ENCODE assay signal across 1 cellular context in the genomic region with DNA sequence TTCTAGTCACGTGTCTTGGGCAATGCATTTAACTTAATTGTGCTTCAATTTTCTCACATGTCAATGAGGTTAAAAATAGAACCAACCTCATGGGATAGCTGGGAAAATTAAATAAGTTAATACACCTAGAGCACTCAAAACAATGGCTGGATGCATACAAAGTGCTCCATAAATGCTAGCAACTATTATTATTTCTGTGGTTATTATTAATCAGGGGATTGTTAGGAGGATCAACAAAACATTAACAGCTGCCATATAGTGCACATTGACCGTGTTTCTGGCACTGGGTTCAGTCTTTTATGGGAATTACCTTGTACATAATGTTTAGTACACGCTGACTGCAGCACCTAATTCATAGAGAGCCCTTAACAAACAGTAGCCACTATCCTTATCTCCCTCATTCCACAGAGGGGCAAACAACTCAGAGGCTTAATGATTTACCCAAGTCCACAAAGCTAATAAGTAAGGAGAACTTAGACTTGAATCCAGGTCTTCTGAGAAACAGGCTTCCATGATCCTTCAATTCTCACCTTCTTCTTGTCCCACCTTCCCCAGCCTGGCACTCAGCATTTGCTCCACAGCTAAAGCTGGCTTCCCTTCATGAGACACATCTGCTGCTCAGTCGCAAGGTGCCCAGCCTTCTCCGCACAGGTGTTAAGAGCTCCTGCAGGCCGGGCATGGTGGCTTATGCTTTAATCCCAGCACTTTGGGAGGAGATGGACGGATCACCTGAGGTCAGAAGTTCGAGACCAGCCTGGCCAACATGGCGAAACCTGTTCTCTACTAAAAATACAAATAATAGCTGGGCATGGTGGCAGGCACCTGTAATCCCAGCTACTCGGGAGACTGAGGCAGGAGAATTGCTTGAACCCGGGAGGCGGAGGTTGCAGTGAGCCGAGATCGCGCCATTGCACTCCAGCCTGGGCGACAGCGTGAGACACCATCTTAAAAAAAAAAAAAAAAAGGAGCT.
TF ChIP-seq lines count a peak whose summit lies in the region.

No MANE protein-coding gene starts in this region.

TF ChIP-seq in HepG2, 621 proteins besides CTCF, POLR2A, EP300 and RAD21 (continued from another document and continues in another):
- 0 out of 2 replicates have a peak, but pooled peaks have one; percentile 25 for TF ChIP-seq TCF7 (IDR thresholded peaks at IDR 0.05; ENCODE audit: low read depth)
- TF ChIP-seq, protein P1, sequence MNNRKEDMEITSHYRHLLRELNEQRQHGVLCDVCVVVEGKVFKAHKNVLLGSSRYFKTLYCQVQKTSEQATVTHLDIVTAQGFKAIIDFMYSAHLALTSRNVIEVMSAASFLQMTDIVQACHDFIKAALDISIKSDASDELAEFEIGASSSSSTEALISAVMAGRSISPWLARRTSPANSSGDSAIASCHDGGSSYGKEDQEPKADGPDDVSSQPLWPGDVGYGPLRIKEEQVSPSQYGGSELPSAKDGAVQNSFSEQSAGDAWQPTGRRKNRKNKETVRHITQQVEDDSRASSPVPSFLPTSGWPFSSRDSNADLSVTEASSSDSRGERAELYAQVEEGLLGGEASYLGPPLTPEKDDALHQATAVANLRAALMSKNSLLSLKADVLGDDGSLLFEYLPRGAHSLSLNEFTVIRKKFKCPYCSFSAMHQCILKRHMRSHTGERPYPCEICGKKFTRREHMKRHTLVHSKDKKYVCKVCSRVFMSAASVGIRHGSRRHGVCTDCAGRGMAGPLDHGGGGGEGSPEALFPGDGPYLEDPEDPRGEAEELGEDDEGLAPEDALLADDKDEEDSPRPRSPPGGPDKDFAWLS (CRISPR knock-in tag; IDR thresholded peaks at IDR 0.05; ENCODE audit: borderline replicate concordance) = no peak
- TF ChIP-seq FOXA1 (IDR thresholded peaks at IDR 0.05) = no peak
- TF ChIP-seq FOXA1 (CRISPR knock-in tag; IDR thresholded peaks at IDR 0.05) = peak; percentile 72
- TF ChIP-seq HDAC1 (CRISPR knock-in tag; IDR thresholded peaks at IDR 0.05) = 0 out of 2 replicates have a peak, but pooled peaks have one; percentile 20
- no peak for TF ChIP-seq HMGA1 (CRISPR knock-in tag; conservative IDR thresholded peaks at IDR 0.05)
- no peak for TF ChIP-seq ZNF605 (CRISPR knock-in tag; IDR thresholded peaks at IDR 0.05)
- TF ChIP-seq GFI1 (CRISPR knock-in tag; IDR thresholded peaks at IDR 0.05; ENCODE audit: borderline replicate concordance) = peak; percentile 31; the same call in 1 of the 2 replicates
- TF ChIP-seq FLYWCH1 (CRISPR knock-in tag; IDR thresholded peaks at IDR 0.05) = no peak
- TF ChIP-seq, protein P2, sequence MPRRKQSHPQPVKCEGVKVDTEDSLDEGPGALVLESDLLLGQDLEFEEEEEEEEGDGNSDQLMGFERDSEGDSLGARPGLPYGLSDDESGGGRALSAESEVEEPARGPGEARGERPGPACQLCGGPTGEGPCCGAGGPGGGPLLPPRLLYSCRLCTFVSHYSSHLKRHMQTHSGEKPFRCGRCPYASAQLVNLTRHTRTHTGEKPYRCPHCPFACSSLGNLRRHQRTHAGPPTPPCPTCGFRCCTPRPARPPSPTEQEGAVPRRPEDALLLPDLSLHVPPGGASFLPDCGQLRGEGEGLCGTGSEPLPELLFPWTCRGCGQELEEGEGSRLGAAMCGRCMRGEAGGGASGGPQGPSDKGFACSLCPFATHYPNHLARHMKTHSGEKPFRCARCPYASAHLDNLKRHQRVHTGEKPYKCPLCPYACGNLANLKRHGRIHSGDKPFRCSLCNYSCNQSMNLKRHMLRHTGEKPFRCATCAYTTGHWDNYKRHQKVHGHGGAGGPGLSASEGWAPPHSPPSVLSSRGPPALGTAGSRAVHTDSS (CRISPR knock-in tag; conservative IDR thresholded peaks at IDR 0.05) = no peak
- 0 out of 2 replicates have a peak, but pooled peaks have one; percentile 11 for TF ChIP-seq POGZ (CRISPR knock-in tag; IDR thresholded peaks at IDR 0.05)
- TF ChIP-seq HNRNPL (IDR thresholded peaks at IDR 0.05; ENCODE audit: low read depth, low read length) = no peak
- no peak for TF ChIP-seq ZBTB38 (CRISPR knock-in tag; IDR thresholded peaks at IDR 0.05)
- TF ChIP-seq ARID2 (CRISPR knock-in tag; IDR thresholded peaks at IDR 0.05; ENCODE audit: borderline replicate concordance) = no peak
- TF ChIP-seq, protein P3, sequence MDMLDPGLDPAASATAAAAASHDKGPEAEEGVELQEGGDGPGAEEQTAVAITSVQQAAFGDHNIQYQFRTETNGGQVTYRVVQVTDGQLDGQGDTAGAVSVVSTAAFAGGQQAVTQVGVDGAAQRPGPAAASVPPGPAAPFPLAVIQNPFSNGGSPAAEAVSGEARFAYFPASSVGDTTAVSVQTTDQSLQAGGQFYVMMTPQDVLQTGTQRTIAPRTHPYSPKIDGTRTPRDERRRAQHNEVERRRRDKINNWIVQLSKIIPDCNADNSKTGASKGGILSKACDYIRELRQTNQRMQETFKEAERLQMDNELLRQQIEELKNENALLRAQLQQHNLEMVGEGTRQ (IDR thresholded peaks at IDR 0.05; ENCODE audit: low read depth, low read length) = 0 out of 2 replicates have a peak, but pooled peaks have one; percentile 19
- TF ChIP-seq, protein P3 (CRISPR knock-in tag; IDR thresholded peaks at IDR 0.05; ENCODE audit: borderline replicate concordance) = no peak; the same call in 1 of the 2 replicates
- TF ChIP-seq REPIN1 (CRISPR knock-in tag; IDR thresholded peaks at IDR 0.05; ENCODE audit: borderline replicate concordance, low read depth) = no peak
- peak; percentile 63 for TF ChIP-seq RARA (CRISPR knock-in tag; IDR thresholded peaks at IDR 0.05)
- TF ChIP-seq, protein P4, sequence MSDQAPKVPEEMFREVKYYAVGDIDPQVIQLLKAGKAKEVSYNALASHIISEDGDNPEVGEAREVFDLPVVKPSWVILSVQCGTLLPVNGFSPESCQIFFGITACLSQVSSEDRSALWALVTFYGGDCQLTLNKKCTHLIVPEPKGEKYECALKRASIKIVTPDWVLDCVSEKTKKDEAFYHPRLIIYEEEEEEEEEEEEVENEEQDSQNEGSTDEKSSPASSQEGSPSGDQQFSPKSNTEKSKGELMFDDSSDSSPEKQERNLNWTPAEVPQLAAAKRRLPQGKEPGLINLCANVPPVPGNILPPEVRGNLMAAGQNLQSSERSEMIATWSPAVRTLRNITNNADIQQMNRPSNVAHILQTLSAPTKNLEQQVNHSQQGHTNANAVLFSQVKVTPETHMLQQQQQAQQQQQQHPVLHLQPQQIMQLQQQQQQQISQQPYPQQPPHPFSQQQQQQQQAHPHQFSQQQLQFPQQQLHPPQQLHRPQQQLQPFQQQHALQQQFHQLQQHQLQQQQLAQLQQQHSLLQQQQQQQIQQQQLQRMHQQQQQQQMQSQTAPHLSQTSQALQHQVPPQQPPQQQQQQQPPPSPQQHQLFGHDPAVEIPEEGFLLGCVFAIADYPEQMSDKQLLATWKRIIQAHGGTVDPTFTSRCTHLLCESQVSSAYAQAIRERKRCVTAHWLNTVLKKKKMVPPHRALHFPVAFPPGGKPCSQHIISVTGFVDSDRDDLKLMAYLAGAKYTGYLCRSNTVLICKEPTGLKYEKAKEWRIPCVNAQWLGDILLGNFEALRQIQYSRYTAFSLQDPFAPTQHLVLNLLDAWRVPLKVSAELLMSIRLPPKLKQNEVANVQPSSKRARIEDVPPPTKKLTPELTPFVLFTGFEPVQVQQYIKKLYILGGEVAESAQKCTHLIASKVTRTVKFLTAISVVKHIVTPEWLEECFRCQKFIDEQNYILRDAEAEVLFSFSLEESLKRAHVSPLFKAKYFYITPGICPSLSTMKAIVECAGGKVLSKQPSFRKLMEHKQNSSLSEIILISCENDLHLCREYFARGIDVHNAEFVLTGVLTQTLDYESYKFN (CRISPR knock-in tag; conservative IDR thresholded peaks at IDR 0.05) = peak; percentile 51; the same call in 1 of the 2 replicates
- TF ChIP-seq, protein P5, sequence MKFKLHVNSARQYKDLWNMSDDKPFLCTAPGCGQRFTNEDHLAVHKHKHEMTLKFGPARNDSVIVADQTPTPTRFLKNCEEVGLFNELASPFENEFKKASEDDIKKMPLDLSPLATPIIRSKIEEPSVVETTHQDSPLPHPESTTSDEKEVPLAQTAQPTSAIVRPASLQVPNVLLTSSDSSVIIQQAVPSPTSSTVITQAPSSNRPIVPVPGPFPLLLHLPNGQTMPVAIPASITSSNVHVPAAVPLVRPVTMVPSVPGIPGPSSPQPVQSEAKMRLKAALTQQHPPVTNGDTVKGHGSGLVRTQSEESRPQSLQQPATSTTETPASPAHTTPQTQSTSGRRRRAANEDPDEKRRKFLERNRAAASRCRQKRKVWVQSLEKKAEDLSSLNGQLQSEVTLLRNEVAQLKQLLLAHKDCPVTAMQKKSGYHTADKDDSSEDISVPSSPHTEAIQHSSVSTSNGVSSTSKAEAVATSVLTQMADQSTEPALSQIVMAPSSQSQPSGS (CRISPR knock-in tag; IDR thresholded peaks at IDR 0.05) = peak; percentile 52
- peak; percentile 79 for TF ChIP-seq FOXA3 (CRISPR knock-in tag; IDR thresholded peaks at IDR 0.05)
- TF ChIP-seq FOSL2 (CRISPR knock-in tag; IDR thresholded peaks at IDR 0.05) = peak; percentile 45; the same call in 1 of the 2 replicates
- TF ChIP-seq ZNF564 (CRISPR knock-in tag; IDR thresholded peaks at IDR 0.05) = no peak
- no peak for TF ChIP-seq PCBP1 (IDR thresholded peaks at IDR 0.05; ENCODE audit: borderline replicate concordance, low read depth, low read length)
- TF ChIP-seq, protein P6, sequence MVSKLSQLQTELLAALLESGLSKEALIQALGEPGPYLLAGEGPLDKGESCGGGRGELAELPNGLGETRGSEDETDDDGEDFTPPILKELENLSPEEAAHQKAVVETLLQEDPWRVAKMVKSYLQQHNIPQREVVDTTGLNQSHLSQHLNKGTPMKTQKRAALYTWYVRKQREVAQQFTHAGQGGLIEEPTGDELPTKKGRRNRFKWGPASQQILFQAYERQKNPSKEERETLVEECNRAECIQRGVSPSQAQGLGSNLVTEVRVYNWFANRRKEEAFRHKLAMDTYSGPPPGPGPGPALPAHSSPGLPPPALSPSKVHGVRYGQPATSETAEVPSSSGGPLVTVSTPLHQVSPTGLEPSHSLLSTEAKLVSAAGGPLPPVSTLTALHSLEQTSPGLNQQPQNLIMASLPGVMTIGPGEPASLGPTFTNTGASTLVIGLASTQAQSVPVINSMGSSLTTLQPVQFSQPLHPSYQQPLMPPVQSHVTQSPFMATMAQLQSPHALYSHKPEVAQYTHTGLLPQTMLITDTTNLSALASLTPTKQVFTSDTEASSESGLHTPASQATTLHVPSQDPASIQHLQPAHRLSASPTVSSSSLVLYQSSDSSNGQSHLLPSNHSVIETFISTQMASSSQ (IDR thresholded peaks at IDR 0.05; ENCODE audit: low read depth) = peak; percentile 96
- TF ChIP-seq, protein P6 (CRISPR knock-in tag; IDR thresholded peaks at IDR 0.05; ENCODE audit: borderline replicate concordance) = peak; percentile 98
- TF ChIP-seq CCAR2 (optimal IDR thresholded peaks at IDR 0.05; ENCODE audit: low read depth, low read length) = no peak
- no peak for TF ChIP-seq ZNF253 (CRISPR knock-in tag; IDR thresholded peaks at IDR 0.05; ENCODE audit: borderline replicate concordance)
- peak; percentile 98 for TF ChIP-seq CHD4 (IDR thresholded peaks at IDR 0.05; ENCODE audit: borderline replicate concordance, low read length)
- peak; percentile 75 for TF ChIP-seq NCOA2 (CRISPR knock-in tag; IDR thresholded peaks at IDR 0.05)
- TF ChIP-seq MIER3 (CRISPR knock-in tag; IDR thresholded peaks at IDR 0.05; ENCODE audit: borderline replicate concordance) = no peak
- peak; percentile 26; the same call in 1 of the 2 replicates for TF ChIP-seq HDAC2 (CRISPR knock-in tag; IDR thresholded peaks at IDR 0.05)
- peak; percentile 63; the same call in 1 of the 2 replicates for TF ChIP-seq ISL2 (CRISPR knock-in tag; IDR thresholded peaks at IDR 0.05)
- no peak for TF ChIP-seq ZNF7 (CRISPR knock-in tag; IDR thresholded peaks at IDR 0.05)
- TF ChIP-seq GATA4 (IDR thresholded peaks at IDR 0.05; ENCODE audit: borderline replicate concordance, low read depth) = peak; percentile 69; the same call in 1 of the 2 replicates
- no peak for TF ChIP-seq ZNF121 (CRISPR knock-in tag; IDR thresholded peaks at IDR 0.05)
- peak; percentile 40; the same call in 1 of the 2 replicates for TF ChIP-seq HMG20A (CRISPR knock-in tag; IDR thresholded peaks at IDR 0.05; ENCODE audit: borderline replicate concordance)
- no peak for TF ChIP-seq KLF6 (CRISPR knock-in tag; IDR thresholded peaks at IDR 0.05)
